In the genomic region with DNA sequence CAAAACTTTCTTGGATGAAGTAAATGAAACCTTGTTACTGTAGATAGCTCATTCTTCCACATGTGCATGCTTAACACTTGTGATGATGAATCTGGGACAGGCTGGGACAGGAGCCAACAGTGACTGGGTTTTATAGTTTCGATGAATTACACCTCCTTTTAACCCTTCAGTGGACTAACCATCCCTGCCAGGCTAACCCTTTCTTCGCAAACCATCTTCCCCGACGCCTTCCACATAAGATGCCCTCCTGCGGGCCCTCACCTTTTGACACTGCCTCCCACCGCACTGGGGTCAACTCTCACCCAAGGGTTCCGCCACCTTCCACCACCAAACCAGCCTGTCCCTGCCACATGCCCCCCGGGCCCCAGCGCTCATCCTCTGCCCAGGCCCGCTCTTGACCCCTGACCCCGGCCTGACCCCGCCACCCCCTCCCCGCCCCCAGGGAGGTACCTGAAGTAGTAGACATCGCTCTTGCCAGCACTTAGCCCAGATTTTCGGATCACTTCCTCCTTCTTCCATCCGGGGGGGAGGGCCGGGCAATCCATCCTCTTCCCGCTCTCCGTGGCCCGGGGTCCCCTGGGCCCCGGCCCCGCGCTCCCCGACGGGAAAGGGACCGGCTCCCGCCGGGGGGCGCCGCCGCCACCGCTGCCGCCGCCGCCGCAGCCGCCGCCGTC, we compare ENCODE assay signal across 8 cellular contexts. TPM values are rescaled to one million over a fixed set of nuclear protein-coding genes. Genes with fewer than 3 reads are reported as not detected.
A peak's percentile ranks its signal among the peaks of the same experiment; 100 is the strongest.
DNase-seq lines count a peak whose midpoint lies in the region; ATAC-seq and TF ChIP-seq lines count a peak whose summit lies in the region.

No MANE protein-coding gene starts in this region.

- H3K36me3 Mint-ChIP-seq in IgD-negative memory B cell: no peaks in the 10 kb centered on the region

- H3K9me3 ChIP-seq in osteoblast (ENCODE audit: low read depth, low read length) (no peaks in the 10 kb centered on the region), uterus (no peaks in the 10 kb centered on the region)

- H4K20me1 ChIP-seq in osteoblast (ENCODE audit: insufficient read depth, low read length): peaks cover 43% of the 10 kb centered on the region

- peak overlapping the region; percentile 97 for H3K27ac ChIP-seq in RWPE1
- H3K27ac ChIP-seq in osteoblast (ENCODE audit: low read depth, low read length): peak overlapping the region; percentile 74
- peak overlapping the region; percentile 76 to 80 for H3K27ac ChIP-seq in uterus

- peak overlapping the region; percentile 76 to 96 (median 93) for H3K27ac Mint-ChIP-seq in IgD-negative memory B cell

- no peaks in the 10 kb centered on the region for H3K27me3 Mint-ChIP-seq in IgD-negative memory B cell

- CTCF ChIA-PET in RWPE1 (lab: Yijun Ruan, JAX): interaction anchor here (2.9 kb wide), 1 partner anchor 47 kb away, joined by 15 read pairs; no protein-coding TSS in a partner anchor

- intact Hi-C loops in uterus (cut with DNase I; ENCODE audit: low total_unique reads): no loop called here

- H3K4me3 ChIP-seq in osteoblast (ENCODE audit: insufficient read depth, low read length) (peak overlapping the region; percentile 84), uterus (peak overlapping the region; percentile 53 to 90)

- H3K4me2 ChIP-seq in osteoblast (ENCODE audit: insufficient read depth, low read length): peak overlapping the region; percentile 95

- H3K27me3 ChIP-seq in osteoblast (ENCODE audit: insufficient read depth, low read length) (no peaks in the 10 kb centered on the region), uterus (no peaks in the 10 kb centered on the region)

- peak overlapping the region; percentile 89 to 97 (median 96) for H3K4me3 Mint-ChIP-seq in IgD-negative memory B cell

- H3K4me1 Mint-ChIP-seq in IgD-negative memory B cell: peaks cover 35 to 45% (median 40%) of the 10 kb centered on the region in 3 donors

- peak; percentile 16 for ATAC-seq in GM21723 (IDR thresholded peaks at IDR 0.05; ENCODE audit: unreplicated experiment)

- DNase-seq in DMS53 (lab: John Stamatoyannopoulos, UW) (peak; percentile 74), RWPE1 (ENCODE audit: low spot score) (peak; percentile 49), germinal center (ENCODE audit: low spot score) (peak; percentile 47), osteoblast (ENCODE audit: insufficient read length, low spot score, missing footprints) (peak; percentile 83), uterus (peak; percentile 65 to 83)
- peak; percentile 68 for DNase-seq in activated naive CD4-positive, alpha-beta T cell treated with Interleukin-2 at 50 U/mL for 16 hours

- no peaks in the 10 kb centered on the region for H3K9me3 Mint-ChIP-seq in IgD-negative memory B cell

- POLR2A ChIA-PET in RWPE1 (lab: Yijun Ruan, JAX; ENCODE audit: low non-redundant PET): interaction anchor here (1.2 kb wide), 1 partner anchor 46 kb away, joined by 4 read pairs; the partner anchor contains the start of gene POLI

- H3K36me3 ChIP-seq in osteoblast (ENCODE audit: insufficient read depth, low read length): no peaks in the 10 kb centered on the region
- H3K36me3 ChIP-seq in uterus: no peaks in the 10 kb centered on the region

- H3K4me1 ChIP-seq in osteoblast (ENCODE audit: insufficient read depth, low read length) (peaks cover 16% of the 10 kb centered on the region), uterus (peaks cover 0 to 9% of the 10 kb centered on the region in 2 donors)

- peaks cover 52% of the 10 kb centered on the region for H3K79me2 ChIP-seq in osteoblast (ENCODE audit: insufficient read depth, low read length)

- H2AFZ ChIP-seq in osteoblast (ENCODE audit: low read length): no peak overlapping the region

- TF ChIP-seq CTCF in RWPE1 (conservative IDR thresholded peaks at IDR 0.05; ENCODE audit: low read depth) (no peak), osteoblast (IDR thresholded peaks at IDR 0.05; ENCODE audit: extremely low read depth, low read depth, low read length) (no peak), uterus (IDR thresholded peaks at IDR 0.05) (no peak)

- no peak for TF ChIP-seq POLR2A in uterus (IDR thresholded peaks at IDR 0.05)

RNA-seq across cellular contexts. Expression of gene MBD2, which starts 0.8 kb away (rescaled TPM):
- polyA plus RNA-seq in IgD-negative memory B cell: 12.3 TPM
- total RNA-seq in osteoblast (23.9 and 31.5 TPM in 2 replicates), uterus (10 to 100 TPM; 10.8 to 76.9 (median 26.0) TPM)

RNA-seq across cellular contexts. Expression of gene POLI, which starts 45.6 kb away (rescaled TPM):
- 5.4 TPM for polyA plus RNA-seq in IgD-negative memory B cell
- 34.0 and 39.8 TPM in 2 replicates for total RNA-seq in osteoblast
- total RNA-seq in uterus: 100 to 1,000 TPM in 1 of 4 donors, 10 to 100 TPM in 3; 41.5 to 102 (median 65.3) TPM

Comparison
In these comparisons a context has a peak if more than half of its experiments do, and no peak if none do; other contexts are left out.
1. Peak in every context shown above with its lines: DNase-seq, ATAC-seq, H3K4me3 ChIP-seq and H3K27ac ChIP-seq.